ENCODE assay signal across 16 cellular contexts in genomic region chr3:108024146-108024836, GRCh38.
"Had no signal": no experiment of that assay in that cellular context is flagged by ENCODE, and none has a peak within 500 bp of the region (broad histone marks: within the 10 kb centered on the region; RNA-seq: fewer than 3 reads in every experiment).

No MANE protein-coding gene starts in this region.

- DNase-seq: activated naive CD4-positive, alpha-beta T cell treated with anti-CD3 and anti-CD28 coated beads, Interleukin-2, amount 10 ng/mL, durations not matched to agents 7 days and 5 days; activated T-cell treated with anti-CD3 and anti-CD28 coated beads, Interleukin-2, amount 50 U/mL, for 1 hour; caudate nucleus; colonic mucosa; esophagus squamous epithelium; heart right ventricle; mammary epithelial cell; naive B cell; stimulated activated CD4-positive, alpha-beta T cell treated with anti-CD3 and anti-CD28 coated beads, Interleukin-2, amount 100 ng/mL, for 48 hours; stimulated activated naive B cell treated with anti-CD40 and anti-IgM and Interleukin-4, amounts not matched to agents 10 μg/mL and 1 μg/mL and 100 μg/mL, for 72 hours; tibial artery had no signal

- FAIRE-seq: frontal cortex had no signal

- H3K27me3 Mint-ChIP-seq: naive B cell; stimulated activated naive B cell treated with anti-CD40 and anti-IgM and Interleukin-4, amounts not matched to agents 10 μg/mL and 1 μg/mL and 100 μg/mL, for 72 hours had no signal

- H3K27ac ChIP-seq: ascending aorta, colonic mucosa, esophagus squamous epithelium, heart right ventricle, tibial artery, vagina had no signal

- H3K27me3 ChIP-seq: ascending aorta, colonic mucosa, esophagus squamous epithelium, heart right ventricle, tibial artery, vagina had no signal

- H3K4me3 ChIP-seq: ascending aorta, colonic mucosa, esophagus squamous epithelium, heart right ventricle, tibial artery, vagina had no signal

- H3K9me3 ChIP-seq: ascending aorta, colonic mucosa, esophagus squamous epithelium, heart right ventricle, tibial artery, vagina had no signal

- H3K4me1 ChIP-seq: colonic mucosa, tibial artery had no signal

- H3K27ac Mint-ChIP-seq: activated naive CD4-positive, alpha-beta T cell treated with anti-CD3 and anti-CD28 coated beads, Interleukin-2, amount 10 ng/mL, durations not matched to agents 7 days and 5 days; activated T-helper 2 cell treated with anti-CD3 and anti-CD28 coated beads, Interferon-gamma antibody, Interleukin-2, Interleukin-4, amounts not matched to agents 10 μg/mL and 5 μg/mL and 100 μg/mL, durations not matched to agents 14 hours and 24 hours and 36 hours; stimulated activated naive B cell treated with anti-CD40 and anti-IgM and Interleukin-4, amounts not matched to agents 10 μg/mL and 1 μg/mL and 100 μg/mL, for 72 hours had no signal

- H3K4me3 Mint-ChIP-seq: activated naive CD4-positive, alpha-beta T cell treated with anti-CD3 and anti-CD28 coated beads, Interleukin-2, amount 10 ng/mL, durations not matched to agents 7 days and 5 days; naive B cell; stimulated activated naive B cell treated with anti-CD40 and anti-IgM and Interleukin-4, amounts not matched to agents 10 μg/mL and 1 μg/mL and 100 μg/mL, for 72 hours had no signal

- ATAC-seq: activated CD4-positive, CD25-positive, alpha-beta regulatory T cell treated with anti-CD3 and anti-CD28 coated beads, Interleukin-2, amount 50 U/mL, for 24 hours; stimulated activated naive B cell treated with anti-CD40 and anti-IgM and Interleukin-4, amounts not matched to agents 10 μg/mL and 1 μg/mL and 100 μg/mL, for 72 hours had no signal

- H3K36me3 ChIP-seq: ascending aorta, colonic mucosa, esophagus squamous epithelium, heart right ventricle, tibial artery, vagina had no signal

- H3K4me1 Mint-ChIP-seq: stimulated activated naive B cell treated with anti-CD40 and anti-IgM and Interleukin-4, amounts not matched to agents 10 μg/mL and 1 μg/mL and 100 μg/mL, for 72 hours had no signal
